8 cellular contexts compared by ENCODE assay signal in the genomic region with DNA sequence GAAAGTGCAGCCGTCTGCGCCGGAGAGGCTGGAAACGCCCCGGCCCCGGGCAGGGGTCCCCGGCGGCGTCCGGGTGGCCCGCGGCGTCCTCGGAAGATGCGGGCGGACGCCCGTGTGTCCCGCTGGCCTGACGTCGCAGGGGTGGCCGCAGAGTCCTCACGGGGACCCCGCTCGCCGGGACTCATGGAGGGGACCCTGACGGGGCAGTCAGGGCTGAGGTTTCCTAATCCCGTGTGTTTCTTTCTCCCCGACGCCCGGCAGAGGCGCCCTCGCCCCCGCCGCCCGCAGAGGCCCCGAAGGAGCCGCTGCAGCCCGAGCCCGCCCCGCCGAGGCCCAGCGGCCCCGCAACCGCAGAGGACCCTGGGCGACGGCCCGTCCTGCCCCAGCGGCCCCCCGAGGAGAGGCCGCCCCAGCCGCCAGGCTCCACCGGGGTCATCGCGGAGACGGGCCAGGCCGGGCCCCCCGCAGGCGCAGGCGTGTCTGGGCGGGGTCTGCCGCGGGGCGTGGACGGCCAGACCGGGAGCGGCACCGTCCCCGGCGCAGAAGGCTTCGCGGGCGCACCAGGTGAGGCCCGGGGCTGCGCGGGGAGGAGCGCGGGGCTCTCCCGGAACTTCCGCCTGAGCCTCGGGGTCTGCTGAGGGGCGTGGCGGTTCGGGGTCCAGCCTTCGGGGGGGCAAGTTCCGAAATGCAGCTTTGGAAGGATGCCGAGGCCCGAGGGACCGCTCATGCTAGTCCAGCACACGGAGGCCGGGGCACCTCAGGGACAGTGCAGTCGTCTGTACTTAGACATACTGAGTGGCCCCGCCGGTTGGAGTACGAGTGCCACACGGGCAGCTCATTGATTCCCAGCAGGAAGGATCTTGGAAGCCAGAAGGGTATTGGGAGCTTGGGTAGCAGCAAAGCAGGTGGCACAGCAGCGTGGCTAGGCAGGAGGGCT. TPM values are rescaled to one million over a fixed set of nuclear protein-coding genes. Genes with fewer than 3 reads are reported as not detected.
DNase-seq lines count a peak whose midpoint lies in the region; ATAC-seq and TF ChIP-seq lines count a peak whose summit lies in the region.

No MANE protein-coding gene starts in this region.

- ATAC-seq in GM18868 (IDR thresholded peaks at IDR 0.05; ENCODE audit: unreplicated experiment) (peak; percentile 69), HG03103 (IDR thresholded peaks at IDR 0.05; ENCODE audit: low read depth, unreplicated experiment) (peak; percentile 56)

- H3K36me3 ChIP-seq in kidney epithelial cell (ENCODE audit: control insufficient read depth, insufficient read depth, low read length): no peaks in the 10 kb centered on the region

- in situ Hi-C loops in astrocyte of the spinal cord (cut with HindIII; ENCODE audit: low sequenced_read_pairs): no loop called here

- H3K4me3 ChIP-seq in astrocyte of the spinal cord (ENCODE audit: low read depth, low read length): peak overlapping the region; percentile 49
- H3K4me3 ChIP-seq in kidney epithelial cell (ENCODE audit: low read depth, low read length): peak overlapping the region; percentile 62

- DNase-seq in AG08395 (ENCODE audit: low spot score) (peak; percentile 63), SW480 (ENCODE audit: low spot score) (peak; percentile 50), astrocyte of the spinal cord (ENCODE audit: low read depth, low spot score) (no peak), kidney epithelial cell (ENCODE audit: low read depth) (no peak), NCI-H2107 (lab: John Stamatoyannopoulos, UW) (no peak)
- peak; percentile 47 for DNase-seq in stimulated activated CD4-positive, alpha-beta T cell treated with anti-CD3 and anti-CD28 coated beads, Interleukin-4, amount 100 ng/mL, for 24 hours

- peak; percentile 31 for TF ChIP-seq CTCF in astrocyte of the spinal cord (IDR thresholded peaks at IDR 0.05; ENCODE audit: low read depth, low read length)
- peak; percentile 33 for TF ChIP-seq CTCF in kidney epithelial cell (IDR thresholded peaks at IDR 0.05; ENCODE audit: insufficient read depth, low read length, poor library complexity, severe bottlenecking)

- H3K27me3 ChIP-seq in kidney epithelial cell (ENCODE audit: control insufficient read depth, insufficient read depth, low read length): peaks cover 3% of the 10 kb centered on the region

RNA-seq across cellular contexts. Expression of a gene that starts 60.0 kb away (rescaled TPM):
- 27.0 and 41.6 TPM in 2 replicates for total RNA-seq in kidney epithelial cell

Comparison
In these comparisons a context has a peak if more than half of its experiments do, and no peak if none do; other contexts are left out.
1. DNase-seq: peak in AG08395 (single experiment), SW480 (single experiment) and stimulated activated CD4-positive, alpha-beta T cell treated with anti-CD3 and anti-CD28 coated beads, Interleukin-4, amount 100 ng/mL, for 24 hours (single experiment); none in astrocyte of the spinal cord (single experiment), kidney epithelial cell (single experiment) and NCI-H2107 (single experiment).